31 cellular contexts compared by ENCODE assay signal in the genomic region with DNA sequence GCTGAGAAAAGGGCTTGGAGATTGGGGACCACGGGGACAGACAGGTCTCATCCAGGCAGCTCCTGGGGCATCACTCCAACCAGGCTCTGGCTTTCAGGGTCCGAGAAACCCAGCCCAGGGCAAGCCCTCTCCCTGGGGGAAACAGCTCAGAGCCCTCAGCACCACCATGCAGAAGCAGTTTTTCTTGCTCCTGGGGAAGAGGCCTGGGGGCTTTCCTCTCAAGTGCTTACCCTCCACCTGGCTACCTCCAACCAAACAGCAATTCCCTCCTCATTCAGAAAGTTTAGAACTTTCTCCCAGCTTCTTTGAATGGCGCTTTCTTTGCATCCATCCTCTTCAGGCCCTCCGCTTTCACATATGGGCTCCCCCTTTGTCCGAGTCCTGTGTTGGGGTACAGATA.
"Had no signal": no experiment of that assay in that cellular context is flagged by ENCODE, and none has a peak within 500 bp of the region (broad histone marks: within the 10 kb centered on the region; RNA-seq: fewer than 3 reads in every experiment).

No MANE protein-coding gene starts in this region.

- H3K36me3 Mint-ChIP-seq: activated CD4-positive, alpha-beta memory T cell treated with anti-CD3 and anti-CD28 coated beads for 36 hours; activated CD8-positive, alpha-beta memory T cell treated with anti-CD3 and anti-CD28 coated beads, Interleukin-2, amount 10 ng/mL, durations not matched to agents 7 days and 5 days; WTC11 had no signal

- H3K9me3 Mint-ChIP-seq: activated B cell treated with CpG ODN at 0.5 μM for 24 hours; activated CD4-positive, alpha-beta memory T cell treated with anti-CD3 and anti-CD28 coated beads, Interleukin-2, amount 10 ng/mL, durations not matched to agents 7 days and 5 days; activated CD4-positive, alpha-beta T cell treated with anti-CD3 and anti-CD28 coated beads, Interleukin-2, amount 10 ng/mL, durations not matched to agents 24 days and 14 days; activated CD4-positive, alpha-beta T cell treated with anti-CD3 and anti-CD28 coated beads, Interleukin-2, amount 10 ng/mL, durations not matched to agents 7 days and 5 days; activated CD8-positive, alpha-beta T cell treated with anti-CD3 and anti-CD28 coated beads for 36 hours; T-helper 1 cell treated with Interleukin-12 subunit alpha and Interleukin-12 subunit beta and Interleukin-4 antibody, amounts not matched to agents 30 μg/mL and 1 μg/mL, for 36 hours; T-helper 2 cell treated with Interferon-gamma antibody and Interleukin-4, amounts not matched to agents 5 μg/mL and 100 μg/mL, for 36 hours had no signal

- H3K4me3 Mint-ChIP-seq: activated B cell treated with CpG ODN at 0.5 μM for 24 hours; activated CD4-positive, alpha-beta memory T cell treated with anti-CD3 and anti-CD28 coated beads for 36 hours; activated CD4-positive, alpha-beta memory T cell treated with anti-CD3 and anti-CD28 coated beads, Interleukin-2, amount 10 ng/mL, durations not matched to agents 7 days and 5 days; activated CD4-positive, alpha-beta T cell treated with anti-CD3 and anti-CD28 coated beads for 36 hours; activated CD4-positive, alpha-beta T cell treated with anti-CD3 and anti-CD28 coated beads, Interleukin-2, amount 10 ng/mL, durations not matched to agents 24 days and 14 days; activated CD4-positive, alpha-beta T cell treated with anti-CD3 and anti-CD28 coated beads, Interleukin-2, amount 10 ng/mL, durations not matched to agents 7 days and 5 days; activated CD8-positive, alpha-beta memory T cell treated with anti-CD3 and anti-CD28 coated beads, Interleukin-2, amount 10 ng/mL, durations not matched to agents 7 days and 5 days; activated CD8-positive, alpha-beta T cell treated with anti-CD3 and anti-CD28 coated beads for 36 hours; activated CD8-positive, alpha-beta T cell treated with anti-CD3 and anti-CD28 coated beads, Interleukin-2, amount 10 ng/mL, durations not matched to agents 7 days and 5 days; T-helper 1 cell treated with Interleukin-12 subunit alpha and Interleukin-12 subunit beta and Interleukin-4 antibody, amounts not matched to agents 30 μg/mL and 1 μg/mL, for 36 hours; T-helper 17 cell; T-helper 2 cell treated with Interferon-gamma antibody and Interleukin-4, amounts not matched to agents 5 μg/mL and 100 μg/mL, for 36 hours; WTC11 had no signal

- H3K4me1 Mint-ChIP-seq: activated B cell treated with CpG ODN at 0.5 μM for 24 hours; activated CD4-positive, alpha-beta memory T cell treated with anti-CD3 and anti-CD28 coated beads, Interleukin-2, amount 10 ng/mL, durations not matched to agents 7 days and 5 days; activated CD4-positive, alpha-beta T cell treated with anti-CD3 and anti-CD28 coated beads for 36 hours; activated CD4-positive, alpha-beta T cell treated with anti-CD3 and anti-CD28 coated beads, Interleukin-2, amount 10 ng/mL, durations not matched to agents 24 days and 14 days; activated CD4-positive, alpha-beta T cell treated with anti-CD3 and anti-CD28 coated beads, Interleukin-2, amount 10 ng/mL, durations not matched to agents 7 days and 5 days; activated CD8-positive, alpha-beta memory T cell treated with anti-CD3 and anti-CD28 coated beads, Interleukin-2, amount 10 ng/mL, durations not matched to agents 7 days and 5 days; T-helper 17 cell; WTC11 had no signal

- H3K36me3 ChIP-seq: WERI-Rb-1 had no signal

- DNase-seq: activated B cell treated with CpG ODN at 0.5 μM for 24 hours; activated CD4-positive, alpha-beta memory T cell treated with anti-CD3 and anti-CD28 coated beads for 36 hours; activated CD4-positive, alpha-beta memory T cell treated with anti-CD3 and anti-CD28 coated beads, Interleukin-2, amount 10 ng/mL, durations not matched to agents 7 days and 5 days; activated CD4-positive, alpha-beta T cell treated with anti-CD3 and anti-CD28 coated beads for 1 hour; activated CD4-positive, alpha-beta T cell treated with anti-CD3 and anti-CD28 coated beads for 36 hours; activated CD4-positive, alpha-beta T cell treated with anti-CD3 and anti-CD28 coated beads for 4 hours; activated CD4-positive, alpha-beta T cell treated with anti-CD3 and anti-CD28 coated beads for 48 hours; activated CD4-positive, alpha-beta T cell treated with anti-CD3 and anti-CD28 coated beads, Interleukin-2, amount 10 ng/mL, durations not matched to agents 24 days and 14 days; activated CD4-positive, alpha-beta T cell treated with anti-CD3 and anti-CD28 coated beads, Interleukin-2, amount 10 ng/mL, durations not matched to agents 7 days and 5 days; activated CD4-positive, alpha-beta T cell treated with anti-CD3 and anti-CD28 coated beads, Interleukin-2, amount 50 U/mL, for 1 hour; activated CD4-positive, alpha-beta T cell treated with anti-CD3 and anti-CD28 coated beads, Interleukin-2, amount 50 U/mL, for 4 hours; activated CD4-positive, alpha-beta T cell treated with anti-CD3 and anti-CD28 coated beads, Interleukin-2, amount 50 U/mL, for 48 hours; activated CD4-positive, CD25-positive, alpha-beta regulatory T cell; activated CD4-positive, CD25-positive, alpha-beta regulatory T cell treated with anti-CD3 and anti-CD28 coated beads, Interleukin-2, amount 50 U/mL, for 72 hours; activated CD8-positive, alpha-beta memory T cell treated with anti-CD3 and anti-CD28 coated beads for 24 hours; activated CD8-positive, alpha-beta memory T cell treated with anti-CD3 and anti-CD28 coated beads, Interleukin-2, amount 10 ng/mL, durations not matched to agents 7 days and 5 days; activated CD8-positive, alpha-beta memory T cell treated with anti-CD3 and anti-CD28 coated beads, Interleukin-2, amount 50 U/mL, for 4 hours; activated CD8-positive, alpha-beta memory T cell treated with anti-CD3 and anti-CD28 coated beads, Interleukin-2, amount 50 U/mL, for 48 hours; activated CD8-positive, alpha-beta T cell treated with anti-CD3 and anti-CD28 coated beads for 36 hours; activated CD8-positive, alpha-beta T cell treated with anti-CD3 and anti-CD28 coated beads, Interleukin-2, amount 10 ng/mL, durations not matched to agents 7 days and 5 days; activated T-cell treated with anti-CD3 and anti-CD28 coated beads for 4 hours; T-helper 1 cell; T-helper 17 cell; T-helper 2 cell; T-helper 9 cell; T1000; WERI-Rb-1 had no signal

- H3K27ac Mint-ChIP-seq: activated B cell treated with CpG ODN at 0.5 μM for 24 hours; activated CD4-positive, alpha-beta memory T cell treated with anti-CD3 and anti-CD28 coated beads for 36 hours; activated CD4-positive, alpha-beta memory T cell treated with anti-CD3 and anti-CD28 coated beads, Interleukin-2, amount 10 ng/mL, durations not matched to agents 7 days and 5 days; activated CD4-positive, alpha-beta T cell treated with anti-CD3 and anti-CD28 coated beads for 36 hours; activated CD4-positive, alpha-beta T cell treated with anti-CD3 and anti-CD28 coated beads, Interleukin-2, amount 10 ng/mL, durations not matched to agents 24 days and 14 days; activated CD4-positive, alpha-beta T cell treated with anti-CD3 and anti-CD28 coated beads, Interleukin-2, amount 10 ng/mL, durations not matched to agents 7 days and 5 days; activated CD8-positive, alpha-beta memory T cell treated with anti-CD3 and anti-CD28 coated beads, Interleukin-2, amount 10 ng/mL, durations not matched to agents 7 days and 5 days; activated CD8-positive, alpha-beta T cell treated with anti-CD3 and anti-CD28 coated beads for 36 hours; activated CD8-positive, alpha-beta T cell treated with anti-CD3 and anti-CD28 coated beads, Interleukin-2, amount 10 ng/mL, durations not matched to agents 7 days and 5 days; T-helper 1 cell treated with Interleukin-12 subunit alpha and Interleukin-12 subunit beta and Interleukin-4 antibody, amounts not matched to agents 30 μg/mL and 1 μg/mL, for 36 hours; T-helper 17 cell; T-helper 2 cell treated with Interferon-gamma antibody and Interleukin-4, amounts not matched to agents 5 μg/mL and 100 μg/mL, for 36 hours; WTC11 had no signal

- H3K27ac ChIP-seq: VCaP, WERI-Rb-1 had no signal
